In the genomic region with DNA sequence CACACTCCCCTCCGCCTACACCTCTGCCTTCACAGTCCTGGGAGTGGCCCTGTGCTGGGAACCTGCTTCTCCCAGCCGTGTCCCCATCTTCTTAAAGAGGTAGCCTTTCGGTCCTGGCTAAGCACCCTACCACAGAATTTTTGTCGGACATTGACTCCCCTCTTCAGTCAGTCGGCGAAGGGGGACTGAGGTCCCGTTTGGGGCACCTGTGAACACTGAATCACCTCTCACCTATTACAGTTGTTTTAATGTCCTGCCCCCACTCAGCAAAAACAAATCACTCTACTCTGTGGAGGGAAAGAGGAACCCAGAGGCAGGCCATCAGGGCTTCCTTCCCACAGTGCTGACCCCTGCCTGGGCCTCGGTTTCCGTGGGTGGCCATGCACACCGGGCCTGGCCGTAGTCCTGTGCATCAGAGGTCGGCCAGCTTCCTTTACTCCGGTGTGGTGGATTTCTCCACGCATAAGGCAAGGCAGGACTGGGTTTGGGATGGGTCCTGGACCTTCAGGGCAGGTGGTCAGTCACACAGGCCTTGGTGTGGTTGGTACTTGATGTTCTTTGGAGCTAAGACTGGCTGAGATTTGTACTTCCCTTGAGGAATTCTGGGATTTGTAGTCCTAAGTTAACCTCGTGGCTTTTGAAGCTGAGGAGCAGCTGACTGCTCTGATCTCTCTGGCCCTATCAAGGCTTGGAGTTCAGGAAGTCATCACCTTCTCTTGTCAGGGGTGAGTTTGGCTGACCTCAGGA, we compare ENCODE assay signal across 1 cellular context.
TF ChIP-seq lines count a peak whose summit lies in the region.

No MANE protein-coding gene starts in this region.

TF ChIP-seq in H1, 55 proteins besides CTCF, POLR2A, EP300 and RAD21:
- no peak for TF ChIP-seq CTBP2 (IDR thresholded peaks at IDR 0.05; ENCODE audit: borderline replicate concordance, insufficient read depth, insufficient read length, low read length)
- TF ChIP-seq RBBP5 (IDR thresholded peaks at IDR 0.05; ENCODE audit: borderline replicate concordance, low read depth, low read length), result no peak
- no peak for TF ChIP-seq TEAD4 (IDR thresholded peaks at IDR 0.05; ENCODE audit: low read depth, low read length)
- no peak for TF ChIP-seq TAF1 (IDR thresholded peaks at IDR 0.05; ENCODE audit: low read depth, low read length)
- no peak for TF ChIP-seq JUN (IDR thresholded peaks at IDR 0.05; ENCODE audit: low read depth, low read length)
- TF ChIP-seq, protein P1, sequence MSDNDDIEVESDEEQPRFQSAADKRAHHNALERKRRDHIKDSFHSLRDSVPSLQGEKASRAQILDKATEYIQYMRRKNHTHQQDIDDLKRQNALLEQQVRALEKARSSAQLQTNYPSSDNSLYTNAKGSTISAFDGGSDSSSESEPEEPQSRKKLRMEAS (IDR thresholded peaks at IDR 0.05), result peak; percentile 38; the same call in 1 of the 2 replicates
- TF ChIP-seq RNF2 (IDR thresholded peaks at IDR 0.05; ENCODE audit: borderline replicate concordance, low read depth, low read length, missing control alignments, poor library complexity, severe bottlenecking), result no peak
- TF ChIP-seq TAF7 (optimal IDR thresholded peaks at IDR 0.05; ENCODE audit: borderline replicate concordance, low read depth, low read length), result no peak
- TF ChIP-seq SP4 (IDR thresholded peaks at IDR 0.05; ENCODE audit: low read length), result no peak
- TF ChIP-seq NRF1 (IDR thresholded peaks at IDR 0.05; ENCODE audit: low read depth, low read length), result no peak
- TF ChIP-seq, protein P2, sequence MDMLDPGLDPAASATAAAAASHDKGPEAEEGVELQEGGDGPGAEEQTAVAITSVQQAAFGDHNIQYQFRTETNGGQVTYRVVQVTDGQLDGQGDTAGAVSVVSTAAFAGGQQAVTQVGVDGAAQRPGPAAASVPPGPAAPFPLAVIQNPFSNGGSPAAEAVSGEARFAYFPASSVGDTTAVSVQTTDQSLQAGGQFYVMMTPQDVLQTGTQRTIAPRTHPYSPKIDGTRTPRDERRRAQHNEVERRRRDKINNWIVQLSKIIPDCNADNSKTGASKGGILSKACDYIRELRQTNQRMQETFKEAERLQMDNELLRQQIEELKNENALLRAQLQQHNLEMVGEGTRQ (IDR thresholded peaks at IDR 0.05; ENCODE audit: low read length), result no peak
- no peak for TF ChIP-seq SAP30 (IDR thresholded peaks at IDR 0.05; ENCODE audit: insufficient read depth, insufficient replicate concordance, low read length)
- no peak for TF ChIP-seq CREB1 (IDR thresholded peaks at IDR 0.05)
- peak; percentile 41; the same call in 1 of the 2 replicates for TF ChIP-seq SIX5 (IDR thresholded peaks at IDR 0.05; ENCODE audit: low read depth, low read length)
- no peak for TF ChIP-seq PHF8 (conservative IDR thresholded peaks at IDR 0.05; ENCODE audit: low read depth, low read length)
- 0 out of 4 replicates have a peak, but pooled peaks of 1 of the 2 experiments have one; percentile 38 for TF ChIP-seq SIN3A (conservative IDR thresholded peaks at IDR 0.05 in 1 of 2, IDR thresholded peaks at IDR 0.05 in 1 of 2; ENCODE audit: low read depth in 1 of 2, low read length in 2 of 2)
- TF ChIP-seq RXRA (IDR thresholded peaks at IDR 0.05; ENCODE audit: insufficient read depth, low read depth, low read length), result no peak
- TF ChIP-seq NANOG (IDR thresholded peaks at IDR 0.05; ENCODE audit: insufficient read depth, low read depth, low read length, poor library complexity, severe bottlenecking), result no peak
- no peak for TF ChIP-seq BCL11A (IDR thresholded peaks at IDR 0.05; ENCODE audit: low read depth in 2 of 2, low read length in 2 of 2)
- no peak for TF ChIP-seq POU5F1 (IDR thresholded peaks at IDR 0.05; ENCODE audit: low read depth, low read length)
- TF ChIP-seq, protein P3, sequence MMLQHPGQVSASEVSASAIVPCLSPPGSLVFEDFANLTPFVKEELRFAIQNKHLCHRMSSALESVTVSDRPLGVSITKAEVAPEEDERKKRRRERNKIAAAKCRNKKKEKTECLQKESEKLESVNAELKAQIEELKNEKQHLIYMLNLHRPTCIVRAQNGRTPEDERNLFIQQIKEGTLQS (IDR thresholded peaks at IDR 0.05; ENCODE audit: insufficient read depth, low read depth, low read length), result no peak
- TF ChIP-seq FOSL1 (IDR thresholded peaks at IDR 0.05; ENCODE audit: insufficient read depth, low read depth, low read length), result no peak
- 0 out of 2 replicates have a peak, but pooled peaks have one; percentile 34 for TF ChIP-seq POLR2AphosphoS5 (IDR thresholded peaks at IDR 0.05; ENCODE audit: low read depth, low read length)
- TF ChIP-seq EGR1 (IDR thresholded peaks at IDR 0.05; ENCODE audit: borderline replicate concordance, low read depth, low read length), result no peak
- no peak for TF ChIP-seq ATF2 (IDR thresholded peaks at IDR 0.05; ENCODE audit: low read length)
- TF ChIP-seq ASH2L (IDR thresholded peaks at IDR 0.05; ENCODE audit: low read length), result no peak
